Comparison of ENCODE assay signal across 2 cellular contexts in genomic region chr18:13862898-13863297, GRCh38.
TF ChIP-seq lines count a peak whose summit lies in the region.
"Not testable (repeated sequence)": the region's sequence is repeated elsewhere in the genome, so short reads cannot be mapped to it uniquely, and the experiment has no call there.

No MANE protein-coding gene starts in this region.

TF ChIP-seq in HEK293, 187 proteins besides CTCF, POLR2A, EP300 and RAD21:
- TF ChIP-seq ZFHX2 (tag by site-specific recombination; conservative IDR thresholded peaks at IDR 0.05) (0 out of 2 replicates have a peak, but pooled peaks have one; percentile 19), PRDM10 (tag by site-specific recombination; IDR thresholded peaks at IDR 0.05) (0 out of 2 replicates have a peak, but pooled peaks have one; percentile 16)
TF ChIP-seq in HEK293: peak in this region for 2; not testable (repeated sequence) for 185.

TF ChIP-seq in HepG2, 621 proteins besides CTCF, POLR2A, EP300 and RAD21 (continued from another document):
- TF ChIP-seq PHF21A (CRISPR knock-in tag; IDR thresholded peaks at IDR 0.05) (peak; percentile 37; the same call in 1 of the 2 replicates), PAXIP1 (CRISPR knock-in tag; conservative IDR thresholded peaks at IDR 0.05) (peak; percentile 29; the same call in 1 of the 2 replicates), ZNF609 (CRISPR knock-in tag; IDR thresholded peaks at IDR 0.05; ENCODE audit: borderline replicate concordance) (peak; percentile 20; the same call in 1 of the 2 replicates), FOSL2 (CRISPR knock-in tag; IDR thresholded peaks at IDR 0.05) (peak; percentile 48), SALL1 (CRISPR knock-in tag; IDR thresholded peaks at IDR 0.05) (peak; percentile 49), NR2F6 (IDR thresholded peaks at IDR 0.05) (0 out of 2 replicates have a peak, but pooled peaks have one; percentile 15), NR2F6 (CRISPR knock-in tag; IDR thresholded peaks at IDR 0.05) (0 out of 2 replicates have a peak, but pooled peaks have one; percentile 32), GFI1 (CRISPR knock-in tag; IDR thresholded peaks at IDR 0.05; ENCODE audit: borderline replicate concordance) (peak; percentile 85), ZNF644 (CRISPR knock-in tag; IDR thresholded peaks at IDR 0.05; ENCODE audit: low read depth) (0 out of 2 replicates have a peak, but pooled peaks have one; percentile 10), PATZ1 (CRISPR knock-in tag; IDR thresholded peaks at IDR 0.05) (0 out of 2 replicates have a peak, but pooled peaks have one; percentile 34), HDAC2 (CRISPR knock-in tag; IDR thresholded peaks at IDR 0.05) (peak; percentile 49; the same call in 1 of the 2 replicates), SP5 (CRISPR knock-in tag; IDR thresholded peaks at IDR 0.05; ENCODE audit: borderline replicate concordance, low read depth) (peak; percentile 86), FOXA1 (CRISPR knock-in tag; IDR thresholded peaks at IDR 0.05) (peak; percentile 83), FOXA3 (CRISPR knock-in tag; IDR thresholded peaks at IDR 0.05) (peak; percentile 74), ZMYM4 (CRISPR knock-in tag; IDR thresholded peaks at IDR 0.05) (0 out of 2 replicates have a peak, but pooled peaks have one; percentile 22), ETV5 (CRISPR knock-in tag; IDR thresholded peaks at IDR 0.05; ENCODE audit: borderline replicate concordance) (peak; percentile 72; the same call in 1 of the 2 replicates), FOXP4 (CRISPR knock-in tag; IDR thresholded peaks at IDR 0.05) (0 out of 2 replicates have a peak, but pooled peaks have one; percentile 11), SOX13 (CRISPR knock-in tag; conservative IDR thresholded peaks at IDR 0.05 in 1 of 2, IDR thresholded peaks at IDR 0.05 in 1 of 2) (peak in 1 of 2 experiments; percentile 29; a peak in 1 of 4 replicates), RXRB (CRISPR knock-in tag; IDR thresholded peaks at IDR 0.05; ENCODE audit: borderline replicate concordance) (peak; percentile 14; the same call in 1 of the 2 replicates), PRDM10 (CRISPR knock-in tag; IDR thresholded peaks at IDR 0.05; ENCODE audit: low read depth) (peak; percentile 92), ARID5B (CRISPR knock-in tag; IDR thresholded peaks at IDR 0.05) (peak; percentile 49), RARA (CRISPR knock-in tag; IDR thresholded peaks at IDR 0.05) (0 out of 2 replicates have a peak, but pooled peaks have one; percentile 6)
- not testable (repeated sequence) for TF ChIP-seq FOXA1, SOX13 (IDR thresholded peaks at IDR 0.05)
